Comparison of ENCODE assay signal across 23 cellular contexts in the genomic region with DNA sequence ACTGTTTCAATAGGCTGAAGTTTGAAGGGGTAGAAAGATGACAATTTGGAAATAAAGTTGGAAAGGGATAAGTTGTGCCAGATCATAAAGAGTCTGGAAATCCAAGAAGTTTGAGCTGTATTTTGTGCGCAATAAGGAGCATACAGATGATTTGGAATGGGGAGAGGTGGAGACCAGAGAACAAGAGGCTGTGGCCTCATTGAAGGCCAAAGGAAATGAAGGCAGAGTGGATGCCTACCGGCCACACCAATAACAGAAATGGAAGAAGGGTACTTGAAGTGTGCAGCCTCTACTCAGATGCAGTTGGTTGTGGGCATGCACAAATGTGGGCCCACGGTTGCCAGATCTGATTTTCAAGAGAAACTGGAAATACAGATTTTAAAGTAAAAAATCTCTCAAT. TPM values are rescaled to one million over a fixed set of nuclear protein-coding genes. Genes with fewer than 3 reads are reported as not detected.
DNase-seq lines count a peak whose midpoint lies in the region; ATAC-seq and TF ChIP-seq lines count a peak whose summit lies in the region.
"Had no signal": no experiment of that assay in that cellular context is flagged by ENCODE, and none has a peak within 500 bp of the region (broad histone marks: within the 10 kb centered on the region; RNA-seq: fewer than 3 reads in every experiment).

No MANE protein-coding gene starts in this region.

- CTCF ChIA-PET in CD4-positive, alpha-beta T cell (lab: Charles Lee), result no interaction called here

- no peak overlapping the region for H3K14ac ChIP-seq in neuronal stem cell (ENCODE audit: low read length)

- H4K20me1 ChIP-seq in OCI-LY1 (ENCODE audit: insufficient read depth, low read length), result no peaks in the 10 kb centered on the region

- no CpG with 5 or more reads among the region's 3 CpGs for WGBS in neuronal stem cell (ENCODE audit: extremely low coverage in 2 of 2, insufficient read length in 2 of 2, insufficient replicate concordance in 1 of 2), 2 donors

- no peak overlapping the region for H2BK5ac ChIP-seq in neuronal stem cell (ENCODE audit: low read length)

- no peak overlapping the region for H2BK120ac ChIP-seq in neuronal stem cell (ENCODE audit: low read depth, low read length)

- H2AFZ ChIP-seq in OCI-LY1 (ENCODE audit: low read length) (no peak overlapping the region), neuronal stem cell (ENCODE audit: low read length) (no peak overlapping the region)

- H3K9me3 ChIP-seq in CD4-positive, alpha-beta T cell (ENCODE audit: control insufficient read depth, low read length), result no peaks in the 10 kb centered on the region
- no peaks in the 10 kb centered on the region for H3K9me3 ChIP-seq in OCI-LY1 (ENCODE audit: low read length)
- H3K9me3 ChIP-seq in neuronal stem cell (replicated peaks in 1 of 2; ENCODE audit: control insufficient read depth in 2 of 2, insufficient read depth in 1 of 2, low read depth in 1 of 2, low read length in 2 of 2), result no peaks in the 10 kb centered on the region
- H3K9me3 ChIP-seq: gastrocnemius medialis, left ventricle myocardium inferior, upper lobe of left lung had no signal

- no peaks in the 10 kb centered on the region for H3K79me2 ChIP-seq in OCI-LY1 (ENCODE audit: insufficient read depth, low read length)

- H2BK15ac ChIP-seq in neuronal stem cell (ENCODE audit: low read length), result no peak overlapping the region

- no peak for DNase-seq in CD4-positive, alpha-beta T cell
- DNase-seq in endothelial cell (ENCODE audit: low spot score), result no peak
- DNase-seq in neuronal stem cell (ENCODE audit: low spot score), result no peak
- DNase-seq in natural killer cell treated with Interleukin-12 subunit alpha and Interleukin-12 subunit beta and Interleukin-15 and Interleukin-18, amount 100 ng/mL, for 72 hours (ENCODE audit: low spot score), result no peak
- DNase-seq in left lobe of liver (ENCODE audit: low spot score), result no peak
- no peak for DNase-seq in cortex of kidney (lab: John Stamatoyannopoulos, UW)
- DNase-seq: cerebellar nuclear complex; DMS79; effector CD8-positive, alpha-beta T cell; gastrocnemius medialis; hypothalamus; left ventricle myocardium inferior; midbrain; NCI-H1048; NCI-H1694 treated with DMSO at 0.1 percent for 48 hours; NCI-H2171; NCI-H69; T1000 had no signal

- H3K4me1 ChIP-seq in OCI-LY1 (ENCODE audit: insufficient read depth, low read length, severe bottlenecking), result peaks cover 13% of the 10 kb centered on the region
- H3K4me1 ChIP-seq in neuronal stem cell (ENCODE audit: control insufficient read depth in 2 of 2, insufficient read depth in 1 of 2, low read depth in 1 of 2, low read length in 2 of 2), result peaks cover 4 to 5% of the 10 kb centered on the region in 2 donors

- no peak overlapping the region for H3K9ac ChIP-seq in OCI-LY1 (ENCODE audit: low read length)
- no peak overlapping the region for H3K9ac ChIP-seq in neuronal stem cell (ENCODE audit: low read depth, low read length, poor library complexity)

- H3K9me3 Mint-ChIP-seq in CD4-positive, alpha-beta T cell, result no peaks in the 10 kb centered on the region
- H3K9me3 Mint-ChIP-seq in endothelial cell (ENCODE audit: unreplicated experiment), result no peaks in the 10 kb centered on the region
- no peaks in the 10 kb centered on the region for H3K9me3 Mint-ChIP-seq in natural killer cell treated with Interleukin-12 subunit alpha and Interleukin-12 subunit beta and Interleukin-15 and Interleukin-18, amount 100 ng/mL, for 72 hours
- H3K9me3 Mint-ChIP-seq: activated naive CD4-positive, alpha-beta T cell treated with anti-CD3 and anti-CD28 coated beads, Interleukin-2, amount 50 U/mL, for 72 hours had no signal

- no peak for TF ChIP-seq CTCF in CD4-positive, alpha-beta T cell (IDR thresholded peaks at IDR 0.05)
- no peak for TF ChIP-seq CTCF in OCI-LY1 (IDR thresholded peaks at IDR 0.05; ENCODE audit: low read length)
- no peak for TF ChIP-seq CTCF in endothelial cell (IDR thresholded peaks at IDR 0.05; ENCODE audit: unreplicated experiment)

- H3K27me3 Mint-ChIP-seq in CD4-positive, alpha-beta T cell, result no peaks in the 10 kb centered on the region
- H3K27me3 Mint-ChIP-seq in endothelial cell (ENCODE audit: unreplicated experiment), result peaks cover 11% of the 10 kb centered on the region
- no peaks in the 10 kb centered on the region for H3K27me3 Mint-ChIP-seq in natural killer cell treated with Interleukin-12 subunit alpha and Interleukin-12 subunit beta and Interleukin-15 and Interleukin-18, amount 100 ng/mL, for 72 hours

- no peak overlapping the region for H2AK5ac ChIP-seq in neuronal stem cell (ENCODE audit: low read depth, low read length)

- H3K4ac ChIP-seq in neuronal stem cell (ENCODE audit: low read length), result no peak overlapping the region

- H3K36me3 ChIP-seq in OCI-LY1 (ENCODE audit: insufficient read depth, low read length), result no peaks in the 10 kb centered on the region
- peaks cover 13 to 49% of the 10 kb centered on the region in 2 donors for H3K36me3 ChIP-seq in neuronal stem cell (replicated peaks in 1 of 2; ENCODE audit: control insufficient read depth in 2 of 2, insufficient read depth in 2 of 2, low read length in 2 of 2)

- no peak for ATAC-seq in CD4-positive, alpha-beta T cell (ENCODE audit: poor library complexity)
- no peak for ATAC-seq in natural killer cell treated with Interleukin-12 subunit alpha and Interleukin-12 subunit beta and Interleukin-15 and Interleukin-18, amount 100 ng/mL, for 72 hours
- no peak for ATAC-seq in left lobe of liver
- ATAC-seq in GM21360 (IDR thresholded peaks at IDR 0.05; ENCODE audit: unreplicated experiment), result no peak
- ATAC-seq: activated naive CD4-positive, alpha-beta T cell treated with anti-CD3 and anti-CD28 coated beads, Interleukin-2, amount 50 U/mL, for 72 hours; esophagus mucosa; gastrocnemius medialis had no signal

- POLR2A ChIA-PET in CD4-positive, alpha-beta T cell (lab: Charles Lee), result interaction anchor here (0.8 kb wide), 1 partner anchor 343 kb away, joined by 3 read pairs; no protein-coding TSS in a partner anchor

- H4K91ac ChIP-seq in neuronal stem cell (ENCODE audit: low read depth, low read length, poor library complexity), result no peak overlapping the region

- no peaks in the 10 kb centered on the region for H3K9me2 ChIP-seq in OCI-LY1 (ENCODE audit: low read depth, low read length)

- H3F3A ChIP-seq in OCI-LY1 (ENCODE audit: insufficient read depth, low read length), result no peaks in the 10 kb centered on the region

- intact Hi-C loops in CD4-positive, alpha-beta T cell (cut with DNase I, micrococcal nuclease), result loop anchor here (5.0 to 10.0 kb wide), 7 partner anchors 129 to 1612 kb away; a partner anchor contains a TSS

- H3K4me2 ChIP-seq in OCI-LY1 (ENCODE audit: low read length) (no peak overlapping the region), neuronal stem cell (ENCODE audit: insufficient read depth, low read length, poor library complexity, severe bottlenecking) (no peak overlapping the region)

- H3K4me3 Mint-ChIP-seq in CD4-positive, alpha-beta T cell, result peak overlapping the region; percentile 76
- H3K4me3 Mint-ChIP-seq in endothelial cell (ENCODE audit: unreplicated experiment), result no peak overlapping the region
- no peak overlapping the region for H3K4me3 Mint-ChIP-seq in natural killer cell treated with Interleukin-12 subunit alpha and Interleukin-12 subunit beta and Interleukin-15 and Interleukin-18, amount 100 ng/mL, for 72 hours

- no peak overlapping the region for H3K27ac Mint-ChIP-seq in CD4-positive, alpha-beta T cell
- H3K27ac Mint-ChIP-seq in endothelial cell (ENCODE audit: unreplicated experiment), result peak overlapping the region; percentile 86
- no peak overlapping the region for H3K27ac Mint-ChIP-seq in natural killer cell treated with Interleukin-12 subunit alpha and Interleukin-12 subunit beta and Interleukin-15 and Interleukin-18, amount 100 ng/mL, for 72 hours
- H3K27ac Mint-ChIP-seq: activated naive CD4-positive, alpha-beta T cell treated with anti-CD3 and anti-CD28 coated beads, Interleukin-2, amount 50 U/mL, for 72 hours had no signal

- H3K27me3 ChIP-seq in CD4-positive, alpha-beta T cell (ENCODE audit: control insufficient read depth, insufficient read depth, low read length), result no peaks in the 10 kb centered on the region
- H3K27me3 ChIP-seq in OCI-LY1 (ENCODE audit: insufficient read depth, low read length), result no peaks in the 10 kb centered on the region
- H3K27me3 ChIP-seq in neuronal stem cell (ENCODE audit: control insufficient read depth in 3 of 3, insufficient read depth in 3 of 3, low read depth in 1 of 3, low read length in 3 of 3), result peaks cover 0 to 20% (median 0%) of the 10 kb centered on the region in 3 experiments
- H3K27me3 ChIP-seq: gastrocnemius medialis, upper lobe of left lung had no signal

- no peak overlapping the region for H2BK12ac ChIP-seq in neuronal stem cell (ENCODE audit: low read length)

- no peak overlapping the region for H4K8ac ChIP-seq in neuronal stem cell (ENCODE audit: low read depth, low read length)

- H3K23ac ChIP-seq in neuronal stem cell (ENCODE audit: low read depth, low read length, poor library complexity), result no peak overlapping the region

- H3K27ac ChIP-seq in CD4-positive, alpha-beta T cell (ENCODE audit: low read depth, low read length), result no peak overlapping the region
- peak overlapping the region; percentile 28 for H3K27ac ChIP-seq in OCI-LY1 (ENCODE audit: low read depth, low read length, poor library complexity, severe bottlenecking)
- peak overlapping the region; percentile 20 for H3K27ac ChIP-seq in neuronal stem cell (replicated peaks; ENCODE audit: low read length)
- H3K27ac ChIP-seq: left ventricle myocardium inferior, upper lobe of left lung had no signal

- no peak overlapping the region for H3K18ac ChIP-seq in neuronal stem cell (ENCODE audit: low read length)

- H3K4me3 ChIP-seq in OCI-LY1 (ENCODE audit: low read depth, low read length, poor library complexity, severe bottlenecking), result no peak overlapping the region
- no peak overlapping the region for H3K4me3 ChIP-seq in neuronal stem cell (ENCODE audit: low read length in 2 of 2)
- H3K4me3 ChIP-seq: gastrocnemius medialis, left ventricle myocardium inferior, upper lobe of left lung had no signal

- H3K4me1 Mint-ChIP-seq in CD4-positive, alpha-beta T cell (ENCODE audit: low read depth), result peaks cover 14% of the 10 kb centered on the region
- peaks cover 23% of the 10 kb centered on the region for H3K4me1 Mint-ChIP-seq in endothelial cell (ENCODE audit: unreplicated experiment)
- peaks cover 0 to 5% of the 10 kb centered on the region in 2 donors for H3K4me1 Mint-ChIP-seq in natural killer cell treated with Interleukin-12 subunit alpha and Interleukin-12 subunit beta and Interleukin-15 and Interleukin-18, amount 100 ng/mL, for 72 hours (ENCODE audit: low read depth in 2 of 2)

- H3K79me1 ChIP-seq in neuronal stem cell (ENCODE audit: low read depth, low read length), result no peaks in the 10 kb centered on the region

- no peaks in the 10 kb centered on the region for H3K36me3 Mint-ChIP-seq in CD4-positive, alpha-beta T cell (ENCODE audit: low read depth)
- H3K36me3 Mint-ChIP-seq in endothelial cell (ENCODE audit: low read depth, unreplicated experiment), result peaks cover 4% of the 10 kb centered on the region
- H3K36me3 Mint-ChIP-seq in natural killer cell treated with Interleukin-12 subunit alpha and Interleukin-12 subunit beta and Interleukin-15 and Interleukin-18, amount 100 ng/mL, for 72 hours, result no peaks in the 10 kb centered on the region
- H3K36me3 Mint-ChIP-seq: activated naive CD4-positive, alpha-beta T cell treated with anti-CD3 and anti-CD28 coated beads, Interleukin-2, amount 50 U/mL, for 72 hours had no signal

RNA-seq across cellular contexts. Expression of a gene that starts 2.4 kb away (rescaled TPM):
- 1 to 10 TPM in 1 of 2 experiments, under 1 TPM in 1; 0.41 to 1.1 TPM for total RNA-seq in CD4-positive, alpha-beta T cell
- total RNA-seq in endothelial cell (ENCODE audit: unreplicated experiment) (18.7 TPM), left lobe of liver (2.3 TPM)
- 42.9 TPM for polyA plus RNA-seq in neuronal stem cell (2013, experiment 1 of 2)
- 41.6 TPM for polyA plus RNA-seq in neuronal stem cell (2013, experiment 2 of 2)
- 1 to 10 TPM; 2.3 to 3.5 TPM for total RNA-seq in natural killer cell treated with Interleukin-12 subunit alpha and Interleukin-12 subunit beta and Interleukin-15 and Interleukin-18, amount 100 ng/mL, for 72 hours
